16 cellular contexts compared by ENCODE assay signal in genomic region chr21:42559326-42559725, GRCh38. TPM values are rescaled to one million over a fixed set of nuclear protein-coding genes. Genes with fewer than 3 reads are reported as not detected.
DNase-seq lines count a peak whose midpoint lies in the region; ATAC-seq and TF ChIP-seq lines count a peak whose summit lies in the region.
"Had no signal": no experiment of that assay in that cellular context is flagged by ENCODE, and none has a peak within 500 bp of the region (broad histone marks: within the 10 kb centered on the region; RNA-seq: fewer than 3 reads in every experiment).

No MANE protein-coding gene starts in this region.

- H3K36me3 ChIP-seq in BLaER1 (peaks cover 45% of the 10 kb centered on the region), SU-DHL-6 (ENCODE audit: low read length) (no peaks in the 10 kb centered on the region; the same call in 1 of the 2 replicates), left lung (peaks cover 0 to 99% of the 10 kb centered on the region in 2 donors), sigmoid colon (peaks cover 0 to 57% (median 5%) of the 10 kb centered on the region in 4 donors)
- H3K36me3 ChIP-seq: BE2C had no signal

- no peak for TF ChIP-seq EP300 in sigmoid colon (IDR thresholded peaks at IDR 0.05)

- no peak for ATAC-seq in left lung
- no peak for ATAC-seq in GM21381 (IDR thresholded peaks at IDR 0.05; ENCODE audit: unreplicated experiment)
- no peak for ATAC-seq in GM18861 (IDR thresholded peaks at IDR 0.05; ENCODE audit: unreplicated experiment)
- ATAC-seq: CD8-positive, alpha-beta T cell; GM23338 had no signal

- intact Hi-C loops in left lung (cut with DNase I) (no loop called here), sigmoid colon (cut with DNase I) (no loop called here)

- H3K27ac ChIP-seq in BLaER1 = no peak overlapping the region
- peak overlapping the region; percentile 16 for H3K27ac ChIP-seq in SU-DHL-6 (ENCODE audit: low read depth, low read length)
- no peak overlapping the region for H3K27ac ChIP-seq in left lung
- H3K27ac ChIP-seq in sigmoid colon = no peak overlapping the region
- H3K27ac ChIP-seq: PC-9 had no signal

- H3K9me3 ChIP-seq in BLaER1 = no peaks in the 10 kb centered on the region
- no peaks in the 10 kb centered on the region for H3K9me3 ChIP-seq in SU-DHL-6 (ENCODE audit: insufficient read depth, low read length)
- no peaks in the 10 kb centered on the region for H3K9me3 ChIP-seq in left lung
- H3K9me3 ChIP-seq in sigmoid colon = no peaks in the 10 kb centered on the region
- H3K9me3 ChIP-seq: BE2C had no signal

- H3K9ac ChIP-seq in BLaER1 (no peak overlapping the region), SU-DHL-6 (ENCODE audit: low read length) (peak overlapping the region; percentile 70; the same call in 1 of the 2 replicates)

- H4K20me1 ChIP-seq in BLaER1 (peaks cover 35% of the 10 kb centered on the region), SU-DHL-6 (ENCODE audit: low read depth, low read length) (no peaks in the 10 kb centered on the region)

- no peaks in the 10 kb centered on the region for H3K27me3 ChIP-seq in BLaER1
- no peaks in the 10 kb centered on the region for H3K27me3 ChIP-seq in SU-DHL-6 (ENCODE audit: low read length)
- no peaks in the 10 kb centered on the region for H3K27me3 ChIP-seq in left lung
- H3K27me3 ChIP-seq in sigmoid colon = no peaks in the 10 kb centered on the region
- H3K27me3 ChIP-seq: BE2C had no signal

- TF ChIP-seq POLR2A in sigmoid colon (IDR thresholded peaks at IDR 0.05) = no peak

- peaks cover 38% of the 10 kb centered on the region for H3F3A ChIP-seq in SU-DHL-6 (ENCODE audit: insufficient read depth)

- DNase-seq in left lung = peak; percentile 15 to 47
- DNase-seq in sigmoid colon = peak; percentile 43
- DNase-seq in AG08395 (ENCODE audit: low spot score) = no peak
- DNase-seq: CD8-positive, alpha-beta T cell; DMS79 treated with DMSO at 0.1 percent for 48 hours; GDM1; MV-4-11; NCI-H146; NCI-H226; PC-9 had no signal

- H3K4me2 ChIP-seq in BLaER1 (peak overlapping the region; percentile 28; the same call in 1 of the 2 replicates), SU-DHL-6 (ENCODE audit: low read depth, low read length, poor library complexity, severe bottlenecking) (no peak overlapping the region)
- H3K4me2 ChIP-seq: GM23338, PC-9 had no signal

- no peak overlapping the region for H2AFZ ChIP-seq in SU-DHL-6 (ENCODE audit: low read depth, low read length, severe bottlenecking)
- H2AFZ ChIP-seq: GM23338, PC-9 had no signal

- H3K9me2 ChIP-seq in SU-DHL-6 (replicated peaks; ENCODE audit: insufficient read depth, low read length) = no peaks in the 10 kb centered on the region

- TF ChIP-seq CTCF in SU-DHL-6 (IDR thresholded peaks at IDR 0.05; ENCODE audit: insufficient read depth, low read length, poor library complexity, severe bottlenecking) = no peak
- TF ChIP-seq CTCF in left lung (IDR thresholded peaks at IDR 0.05) = no peak
- TF ChIP-seq CTCF in sigmoid colon (IDR thresholded peaks at IDR 0.05) = no peak

- H3K79me2 ChIP-seq in SU-DHL-6 (ENCODE audit: insufficient read depth, low read length) = peaks cover 16% of the 10 kb centered on the region; the same call in 1 of the 2 replicates

- 95 to 97% methylated on average over 13 of the region's 13 CpGs for WGBS in sigmoid colon, 2 donors

- H3K4me3 ChIP-seq in BLaER1 = no peak overlapping the region
- H3K4me3 ChIP-seq in SU-DHL-6 (ENCODE audit: insufficient read depth, low read length, poor library complexity, severe bottlenecking) = no peak overlapping the region
- H3K4me3 ChIP-seq in left lung = no peak overlapping the region
- no peak overlapping the region for H3K4me3 ChIP-seq in sigmoid colon
- H3K4me3 ChIP-seq: GM23338, PC-9 had no signal

- H3K4me1 ChIP-seq in BLaER1 (peaks cover 88% of the 10 kb centered on the region), left lung (no peaks in the 10 kb centered on the region), sigmoid colon (no peaks in the 10 kb centered on the region)

RNA-seq across cellular contexts. Expression of gene SLC37A1, which starts 45.7 kb away (rescaled TPM):
- total RNA-seq in left lung (10 to 100 TPM; 22.4 to 26.8 TPM), sigmoid colon (1 to 10 TPM; 2.3 to 7.8 (median 5.0) TPM)
- 10 to 100 TPM; 21.0 to 98.5 (median 31.2) TPM for polyA plus RNA-seq in sigmoid colon
